Comparison of ENCODE assay signal across 22 cellular contexts in genomic region chr15:74233373-74233772, GRCh38. TPM values are rescaled to one million over a fixed set of nuclear protein-coding genes. Genes with fewer than 3 reads are reported as not detected.
"Had no signal": no experiment of that assay in that cellular context is flagged by ENCODE, and none has a peak within 500 bp of the region (broad histone marks: within the 10 kb centered on the region; RNA-seq: fewer than 3 reads in every experiment).

No MANE protein-coding gene starts in this region.

- H3K9me3 ChIP-seq: esophagus muscularis mucosa, gastrocnemius medialis, heart right ventricle, mucosa of descending colon, psoas muscle, right lobe of liver, spleen, testis, transverse colon had no signal

- H3K36me3 ChIP-seq: esophagus muscularis mucosa, gastrocnemius medialis, heart right ventricle, right lobe of liver, spleen, transverse colon had no signal

- DNase-seq: effector memory CD4-positive, alpha-beta T cell; gastrocnemius medialis; heart right ventricle; mucosa of descending colon; naive thymus-derived CD8-positive, alpha-beta T cell; retina; right lobe of liver; spleen; stimulated activated CD4-positive, alpha-beta T cell treated with anti-CD3 and anti-CD28 coated beads, Interleukin-15, amount 100 ng/mL, for 24 hours; stimulated activated CD4-positive, alpha-beta T cell treated with anti-CD3 and anti-CD28 coated beads, Interleukin-1b, Interleukin-23, amount 100 ng/mL, for 48 hours; stimulated activated CD4-positive, alpha-beta T cell treated with anti-CD3 and anti-CD28 coated beads, Interleukin-4, amount 100 ng/mL, for 24 hours; stimulated activated naive CD8-positive, alpha-beta T cell treated with anti-CD3 and anti-CD28 coated beads, Interleukin-15, amount 100 ng/mL, for 72 hours; testis; transverse colon had no signal

- H3K27ac Mint-ChIP-seq: stimulated activated memory B cell treated with anti-CD40 and anti-IgM and Interleukin-4, amounts not matched to agents 10 μg/mL and 1 μg/mL and 100 μg/mL, for 72 hours; stimulated activated naive CD8-positive, alpha-beta T cell treated with anti-CD3 and anti-CD28 coated beads, Interleukin-15, amount 100 ng/mL, for 72 hours had no signal

- H3K27me3 ChIP-seq: gastrocnemius medialis, heart right ventricle, right lobe of liver, testis, transverse colon had no signal

- ATAC-seq: gastrocnemius medialis; heart right ventricle; mucosa of descending colon; naive thymus-derived CD8-positive, alpha-beta T cell; psoas muscle; right lobe of liver; stimulated activated memory B cell treated with anti-CD40 and anti-IgM and Interleukin-4, amounts not matched to agents 10 μg/mL and 1 μg/mL and 100 μg/mL, for 72 hours; stimulated activated naive CD8-positive, alpha-beta T cell treated with anti-CD3 and anti-CD28 coated beads, Interleukin-15, amount 100 ng/mL, for 72 hours had no signal

- H3K4me1 ChIP-seq: right lobe of liver, testis had no signal

- H3K9me3 Mint-ChIP-seq: naive thymus-derived CD8-positive, alpha-beta T cell; stimulated activated memory B cell treated with anti-CD40 and anti-IgM and Interleukin-4, amounts not matched to agents 10 μg/mL and 1 μg/mL and 100 μg/mL, for 72 hours; stimulated activated naive CD8-positive, alpha-beta T cell treated with anti-CD3 and anti-CD28 coated beads, Interleukin-15, amount 100 ng/mL, for 72 hours had no signal

- H3K27me3 Mint-ChIP-seq: naive thymus-derived CD8-positive, alpha-beta T cell had no signal

- H3K4me3 ChIP-seq: esophagus muscularis mucosa, gastrocnemius medialis, heart right ventricle, mucosa of descending colon, psoas muscle, right lobe of liver, spleen, testis, transverse colon had no signal

- H3K4me3 Mint-ChIP-seq: stimulated activated memory B cell treated with anti-CD40 and anti-IgM and Interleukin-4, amounts not matched to agents 10 μg/mL and 1 μg/mL and 100 μg/mL, for 72 hours; stimulated activated naive CD8-positive, alpha-beta T cell treated with anti-CD3 and anti-CD28 coated beads, Interleukin-15, amount 100 ng/mL, for 72 hours had no signal

- H3K4me1 Mint-ChIP-seq: naive thymus-derived CD8-positive, alpha-beta T cell; stimulated activated naive CD8-positive, alpha-beta T cell treated with anti-CD3 and anti-CD28 coated beads, Interleukin-15, amount 100 ng/mL, for 72 hours had no signal

- H3K27ac ChIP-seq: epithelial cell of prostate, esophagus muscularis mucosa, gastrocnemius medialis, heart right ventricle, psoas muscle, right lobe of liver, spleen, testis, transverse colon had no signal

- H3K36me3 Mint-ChIP-seq: naive thymus-derived CD8-positive, alpha-beta T cell; stimulated activated memory B cell treated with anti-CD40 and anti-IgM and Interleukin-4, amounts not matched to agents 10 μg/mL and 1 μg/mL and 100 μg/mL, for 72 hours had no signal

RNA-seq across cellular contexts. Expression of gene CCDC33, which starts 2.8 kb away (rescaled TPM):
- total RNA-seq: esophagus muscularis mucosa; gastrocnemius medialis; heart right ventricle; liver; lung microvascular endothelial cell; naive thymus-derived CD8-positive, alpha-beta T cell; omental fat pad; psoas muscle; right lobe of liver; spleen; subcutaneous adipose tissue had no signal
- polyA plus RNA-seq: heart right ventricle; liver; naive thymus-derived CD8-positive, alpha-beta T cell had no signal

RNA-seq across cellular contexts. Expression of gene STRA6, which starts 30.8 kb away (rescaled TPM):
- total RNA-seq: gastrocnemius medialis; naive thymus-derived CD8-positive, alpha-beta T cell; psoas muscle; subcutaneous adipose tissue; transverse colon had no signal
- polyA plus RNA-seq: liver; naive thymus-derived CD8-positive, alpha-beta T cell had no signal

RNA-seq across cellular contexts. Expression of gene ISLR, which starts 59.9 kb away (rescaled TPM):
- total RNA-seq: lung microvascular endothelial cell; naive thymus-derived CD8-positive, alpha-beta T cell had no signal
- polyA plus RNA-seq: naive thymus-derived CD8-positive, alpha-beta T cell had no signal
